In genomic region chr9:124593080-124594058, GRCh38 we compare ENCODE assay signal across 13 cellular contexts.
DNase-seq lines count a peak whose midpoint lies in the region; ATAC-seq, FAIRE-seq and TF ChIP-seq lines count a peak whose summit lies in the region.
"Had no signal": no experiment of that assay in that cellular context is flagged by ENCODE, and none has a peak within 500 bp of the region (broad histone marks: within the 10 kb centered on the region; RNA-seq: fewer than 3 reads in every experiment).

No MANE protein-coding gene starts in this region.

- peak overlapping the region in 1 of 2 experiments; percentile 76 for H2BK12ac ChIP-seq in mesenchymal stem cell (ENCODE audit: low read length in 2 of 2)

- H3K9me2 ChIP-seq in Loucy (replicated peaks; ENCODE audit: low read depth, low read length) = no peaks in the 10 kb centered on the region

- FAIRE-seq in bronchial epithelial cell (lab: Jason Lieb, UNC) = no peak

- peak overlapping the region in 1 of 2 experiments; percentile 84 for H3K4ac ChIP-seq in mesenchymal stem cell (ENCODE audit: low read depth in 1 of 2, low read length in 2 of 2)

- WGBS in mesenchymal stem cell = 17% methylated on average over 8 of the region's 9 CpGs
- 18 to 25% methylated on average over 9 of the region's 9 CpGs for WGBS in aorta, 2 donors

- no peaks in the 10 kb centered on the region for H3K36me3 ChIP-seq in Loucy (ENCODE audit: insufficient read depth, low read length)
- no peaks in the 10 kb centered on the region for H3K36me3 ChIP-seq in bronchial epithelial cell (ENCODE audit: control insufficient read depth, insufficient read depth, low read length)
- no peaks in the 10 kb centered on the region for H3K36me3 ChIP-seq in mesenchymal stem cell (ENCODE audit: control insufficient read depth in 1 of 2, insufficient read depth in 2 of 2, low read depth in 1 of 2, low read length in 2 of 2)
- no peaks in the 10 kb centered on the region for H3K36me3 ChIP-seq in aorta (ENCODE audit: control insufficient read depth in 1 of 2, insufficient read depth in 2 of 2, low read length in 1 of 2)
- H3K36me3 ChIP-seq: adrenal gland, BLaER1 had no signal

- H2AK5ac ChIP-seq in mesenchymal stem cell (ENCODE audit: low read length, severe bottlenecking) = no peak overlapping the region

- H4K20me1 ChIP-seq in Loucy (ENCODE audit: insufficient read depth, low read length, poor library complexity, severe bottlenecking) = no peaks in the 10 kb centered on the region
- H4K20me1 ChIP-seq: BLaER1 had no signal

- ATAC-seq in aorta (ENCODE audit: low FRiP score) (no peak), HG03045 (IDR thresholded peaks at IDR 0.05; ENCODE audit: unreplicated experiment) (no peak), HG02610 (IDR thresholded peaks at IDR 0.05; ENCODE audit: unreplicated experiment) (no peak), GM21381 (IDR thresholded peaks at IDR 0.05; ENCODE audit: unreplicated experiment) (no peak)
- ATAC-seq: foreskin keratinocyte, Right ventricle myocardium inferior had no signal

- H3K9ac ChIP-seq in Loucy (ENCODE audit: low read depth, low read length, poor library complexity, severe bottlenecking) (no peak overlapping the region), mesenchymal stem cell (ENCODE audit: low read length) (peak overlapping the region; percentile 2)
- H3K9ac ChIP-seq: BLaER1 had no signal

- peaks cover 3% of the 10 kb centered on the region for H3K79me1 ChIP-seq in mesenchymal stem cell (replicated peaks; ENCODE audit: low read length, poor library complexity, severe bottlenecking)

- peak overlapping the region; percentile 10 for H3K4me2 ChIP-seq in Loucy (ENCODE audit: low read depth, low read length, poor library complexity, severe bottlenecking)
- peak overlapping the region; percentile 48 for H3K4me2 ChIP-seq in mesenchymal stem cell (ENCODE audit: low read length, poor library complexity, severe bottlenecking)
- H3K4me2 ChIP-seq: BLaER1 had no signal

- no peak overlapping the region for H3K23ac ChIP-seq in mesenchymal stem cell (ENCODE audit: low read length in 2 of 2)

- intact Hi-C loops in aorta (cut with DNase I) = no loop called here

- peak overlapping the region; percentile 17 to 80 for H3K18ac ChIP-seq in mesenchymal stem cell (ENCODE audit: low read depth in 1 of 2, low read length in 2 of 2)

- H2BK120ac ChIP-seq in mesenchymal stem cell (ENCODE audit: low read depth, low read length) = no peak overlapping the region

- TF ChIP-seq CTCF in Loucy (conservative IDR thresholded peaks at IDR 0.05; ENCODE audit: low read length) (no peak), bronchial epithelial cell (IDR thresholded peaks at IDR 0.05; ENCODE audit: insufficient read depth, low read length, severe bottlenecking) (no peak)

- H3K27ac ChIP-seq in mesenchymal stem cell (ENCODE audit: low read length, poor library complexity, severe bottlenecking) (peak overlapping the region; percentile 17), aorta (ENCODE audit: low read depth in 1 of 2, low read length in 2 of 2) (no peak overlapping the region)
- H3K27ac ChIP-seq: adrenal gland, BLaER1, foreskin keratinocyte had no signal

- peak overlapping the region; percentile 1 for H4K8ac ChIP-seq in mesenchymal stem cell (ENCODE audit: low read length)

- no peak overlapping the region for H2BK5ac ChIP-seq in mesenchymal stem cell (ENCODE audit: low read depth, low read length, poor library complexity, severe bottlenecking)

- H3K4me1 ChIP-seq in Loucy (ENCODE audit: insufficient read depth, low read length, poor library complexity, severe bottlenecking) = peaks cover 29% of the 10 kb centered on the region
- peaks cover 1% of the 10 kb centered on the region for H3K4me1 ChIP-seq in mesenchymal stem cell (ENCODE audit: control insufficient read depth, insufficient read depth, low read depth, low read length)
- H3K4me1 ChIP-seq in aorta (ENCODE audit: control insufficient read depth in 1 of 2, insufficient read depth in 2 of 2, low read length in 2 of 2) = no peaks in the 10 kb centered on the region
- H3K4me1 ChIP-seq: adrenal gland, BLaER1, foreskin keratinocyte had no signal

- H3K4me3 ChIP-seq in Loucy (ENCODE audit: low read length, poor library complexity, severe bottlenecking) (no peak overlapping the region), bronchial epithelial cell (ENCODE audit: low read depth, low read length) (no peak overlapping the region), mesenchymal stem cell (ENCODE audit: insufficient read depth in 1 of 2, low read depth in 1 of 2, low read length in 2 of 2) (peak overlapping the region in 1 of 2 experiments; percentile 51), aorta (ENCODE audit: low read length in 2 of 2) (no peak overlapping the region)
- H3K4me3 ChIP-seq: adrenal gland, BLaER1 had no signal

- H3K27me3 ChIP-seq in Loucy (ENCODE audit: insufficient read depth, low read length, poor library complexity, severe bottlenecking) (no peaks in the 10 kb centered on the region), bronchial epithelial cell (ENCODE audit: control insufficient read depth, insufficient read depth, low read length) (no peaks in the 10 kb centered on the region), mesenchymal stem cell (ENCODE audit: control insufficient read depth in 1 of 2, insufficient read depth in 1 of 2, low read length in 2 of 2) (no peaks in the 10 kb centered on the region), aorta (ENCODE audit: control insufficient read depth in 1 of 2, insufficient read depth in 2 of 2, low read length in 1 of 2) (no peaks in the 10 kb centered on the region)
- H3K27me3 ChIP-seq: adrenal gland, BLaER1, foreskin keratinocyte had no signal

- no peak overlapping the region for H3K14ac ChIP-seq in mesenchymal stem cell (ENCODE audit: low read length in 2 of 2)

- H3K9me3 ChIP-seq in Loucy (ENCODE audit: insufficient read depth, low read depth, low read length) = no peaks in the 10 kb centered on the region
- no peaks in the 10 kb centered on the region for H3K9me3 ChIP-seq in mesenchymal stem cell (ENCODE audit: control insufficient read depth, low read length)
- peaks cover 2% of the 10 kb centered on the region for H3K9me3 ChIP-seq in aorta (ENCODE audit: control insufficient read depth, low read length)
- H3K9me3 ChIP-seq: adrenal gland, BLaER1 had no signal

- no peaks in the 10 kb centered on the region for H3F3A ChIP-seq in Loucy (ENCODE audit: low read depth)

- no peaks in the 10 kb centered on the region for H3K79me2 ChIP-seq in Loucy (ENCODE audit: insufficient read depth, low read length)

- DNase-seq in DMS 273 (lab: John Stamatoyannopoulos, UW; ENCODE audit: unreplicated experiment) (peak; percentile 74), bronchial epithelial cell (ENCODE audit: low read depth) (peak; percentile 26), mesenchymal stem cell (peak; percentile 55), aorta (no peak)
- DNase-seq: activated CD4-positive, alpha-beta memory T cell treated with anti-CD3 and anti-CD28 coated beads, Interleukin-2, amount 10 ng/mL, durations not matched to agents 7 days and 5 days; adrenal gland; foreskin keratinocyte had no signal

- H2BK15ac ChIP-seq in mesenchymal stem cell (ENCODE audit: low read depth, poor library complexity, severe bottlenecking) = no peak overlapping the region

- H2AFZ ChIP-seq in Loucy (ENCODE audit: low read length) (no peak overlapping the region), mesenchymal stem cell (ENCODE audit: low read depth, low read length) (no peak overlapping the region)

- H4K91ac ChIP-seq in mesenchymal stem cell (ENCODE audit: low read length) = no peak overlapping the region

Comparison
In these comparisons a context has a peak if more than half of its experiments do, and no peak if none do; other contexts are left out.
1. DNase-seq: peak in DMS 273 (single experiment), bronchial epithelial cell (single experiment) and mesenchymal stem cell (single experiment); none in aorta (0 of 2).